ENCODE assay signal across 11 cellular contexts in genomic region chr11:46675949-46676348, GRCh38. TPM values are rescaled to one million over a fixed set of nuclear protein-coding genes. Genes with fewer than 3 reads are reported as not detected.
A peak's percentile ranks its signal among the peaks of the same experiment; 100 is the strongest.
DNase-seq lines count a peak whose midpoint lies in the region; TF ChIP-seq lines count a peak whose summit lies in the region.
"Had no signal": no experiment of that assay in that cellular context is flagged by ENCODE, and none has a peak within 500 bp of the region (broad histone marks: within the 10 kb centered on the region; RNA-seq: fewer than 3 reads in every experiment).

No MANE protein-coding gene starts in this region.

- DNase-seq in cardiac muscle cell (ENCODE audit: low read depth in 1 of 2, low spot score in 1 of 2) (no peak), cardiac septum (ENCODE audit: low spot score) (no peak), DMS114 treated with DMSO at 0.1 percent for 48 hours (lab: John Stamatoyannopoulos, UW; ENCODE audit: unreplicated experiment) (no peak), retina (no peak)
- no peak for DNase-seq in activated CD4-positive, alpha-beta T cell treated with anti-CD3 and anti-CD28 coated beads, Interleukin-2, amount 50 U/mL, for 1 hour
- DNase-seq: activated CD8-positive, alpha-beta memory T cell treated with anti-CD3 and anti-CD28 coated beads, Interleukin-2, amount 50 U/mL, for 48 hours; SW 1271 had no signal

- 81% methylated on average over 7 of the region's 7 CpGs for WGBS in urinary bladder

- TF ChIP-seq CTCF in cardiac muscle cell (IDR thresholded peaks at IDR 0.05; ENCODE audit: low read depth, low read length) (no peak), neutrophil (IDR thresholded peaks at IDR 0.05) (no peak)

- H3K27ac ChIP-seq in cardiac muscle cell: peak overlapping the region; percentile 90
- peak overlapping the region; percentile 78 for H3K27ac ChIP-seq in duodenal mucosa (ENCODE audit: low read depth, low read length)
- peak overlapping the region; percentile 96 for H3K27ac ChIP-seq in neutrophil
- H3K27ac ChIP-seq in urinary bladder (ENCODE audit: low read depth): peak overlapping the region; percentile 77

- intact Hi-C loops in cardiac septum (cut with DNase I): no loop called here

- peaks cover 46% of the 10 kb centered on the region for H3K36me3 ChIP-seq in cardiac muscle cell
- peaks cover 54 to 70% of the 10 kb centered on the region in 2 donors for H3K36me3 ChIP-seq in duodenal mucosa (ENCODE audit: control insufficient read depth in 1 of 2, insufficient read depth in 2 of 2, low read length in 2 of 2)
- H3K36me3 ChIP-seq in neutrophil: peaks cover 32% of the 10 kb centered on the region
- H3K36me3 ChIP-seq in urinary bladder (ENCODE audit: insufficient read depth): peaks cover 2% of the 10 kb centered on the region

- H3K9ac ChIP-seq in duodenal mucosa (ENCODE audit: low read depth in 1 of 2, low read length in 2 of 2): peak overlapping the region; percentile 16 to 18

- no peak overlapping the region for H3K4me3 ChIP-seq in cardiac muscle cell
- H3K4me3 ChIP-seq in duodenal mucosa (ENCODE audit: low read depth in 1 of 2, low read length in 2 of 2): no peak overlapping the region
- peak overlapping the region; percentile 49 to 59 for H3K4me3 ChIP-seq in neutrophil (ENCODE audit: low read depth in 1 of 2, low read length in 1 of 2)
- H3K4me3 ChIP-seq in urinary bladder (ENCODE audit: low read depth, low read length): no peak overlapping the region

- H3K27me3 ChIP-seq in cardiac muscle cell: no peaks in the 10 kb centered on the region
- H3K27me3 ChIP-seq in duodenal mucosa (ENCODE audit: control insufficient read depth in 1 of 2, insufficient read depth in 2 of 2, low read length in 2 of 2): no peaks in the 10 kb centered on the region
- H3K27me3 ChIP-seq in neutrophil: no peaks in the 10 kb centered on the region

- H3K9me3 ChIP-seq in cardiac muscle cell (ENCODE audit: low read depth) (no peaks in the 10 kb centered on the region), duodenal mucosa (ENCODE audit: control insufficient read depth in 1 of 2, low read length in 2 of 2) (no peaks in the 10 kb centered on the region), neutrophil (no peaks in the 10 kb centered on the region)

- H3K4me1 ChIP-seq in cardiac muscle cell (ENCODE audit: low read depth) (peaks cover 14% of the 10 kb centered on the region), duodenal mucosa (ENCODE audit: control insufficient read depth in 1 of 2, insufficient read depth in 2 of 2, low read length in 2 of 2) (peaks cover 44 to 53% of the 10 kb centered on the region in 2 donors), neutrophil (ENCODE audit: control insufficient read depth in 1 of 2, insufficient read depth in 1 of 2, low read depth in 1 of 2, low read length in 1 of 2) (peaks cover 76 to 78% of the 10 kb centered on the region in 2 experiments), urinary bladder (ENCODE audit: insufficient read depth) (no peaks in the 10 kb centered on the region)

RNA-seq across cellular contexts. Expression of gene ARHGAP1, which starts 24.5 kb away (rescaled TPM):
- total RNA-seq in cardiac muscle cell: 59.3 and 76.9 TPM in 2 replicates
- polyA plus RNA-seq in cardiac muscle cell: 108 and 149 TPM in 2 replicates
- 152 TPM for total RNA-seq in cardiac septum
- total RNA-seq in urinary bladder: 41.8 TPM
- polyA plus RNA-seq in urinary bladder: 128 TPM

RNA-seq across cellular contexts. Expression of gene ZNF408, which starts 24.9 kb away (rescaled TPM):
- total RNA-seq in cardiac muscle cell: 15.4 and 23.7 TPM in 2 replicates
- 16.8 and 23.1 TPM in 2 replicates for polyA plus RNA-seq in cardiac muscle cell
- 6.7 TPM for total RNA-seq in cardiac septum
- 3.1 TPM for total RNA-seq in urinary bladder
- polyA plus RNA-seq in urinary bladder: 10.3 TPM

RNA-seq across cellular contexts. Expression of gene F2, which starts 43.1 kb away (rescaled TPM):
- total RNA-seq in cardiac muscle cell (0.25 TPM in 1 of 2 replicates, not detected in the other), cardiac septum (not detected), urinary bladder (not detected)
- polyA plus RNA-seq in cardiac muscle cell (0.27 TPM in 1 of 2 replicates, not detected in the other), urinary bladder (0.84 TPM)
- total RNA-seq: pulmonary artery endothelial cell had no signal

RNA-seq across cellular contexts. Expression of gene ATG13, which starts 58.6 kb away (rescaled TPM):
- total RNA-seq in cardiac muscle cell (78.5 and 108 TPM in 2 replicates), cardiac septum (43.4 TPM), urinary bladder (46.5 TPM)
- polyA plus RNA-seq in cardiac muscle cell (56.8 and 61.9 TPM in 2 replicates), urinary bladder (48.0 TPM)

RNA-seq across cellular contexts. Expression of gene HARBI1, which starts 58.9 kb away (rescaled TPM):
- total RNA-seq in cardiac muscle cell: 2.2 and 3.8 TPM in 2 replicates
- 6.9 and 9.8 TPM in 2 replicates for polyA plus RNA-seq in cardiac muscle cell
- 2.9 TPM for total RNA-seq in cardiac septum
- 2.0 TPM for total RNA-seq in urinary bladder
- 3.3 TPM for polyA plus RNA-seq in urinary bladder

Comparison
In these comparisons a context has a peak if more than half of its experiments do, and no peak if none do; other contexts are left out.
1. H3K4me3 ChIP-seq: peak in neutrophil (2 of 2); none in cardiac muscle cell (single experiment), duodenal mucosa (0 of 2) and urinary bladder (single experiment).
2. Peak in every context shown above with its lines, with median percentiles within 50 percentile points of each other: H3K27ac ChIP-seq.